16 cellular contexts compared by ENCODE assay signal in genomic region chr17:20967776-20968175, GRCh38.
"Had no signal": no experiment of that assay in that cellular context is flagged by ENCODE, and none has a peak within 500 bp of the region (broad histone marks: within the 10 kb centered on the region; RNA-seq: fewer than 3 reads in every experiment).

No MANE protein-coding gene starts in this region.

- H3K4me1 ChIP-seq: left lung, tibial artery, vagina had no signal

- FAIRE-seq: astrocyte had no signal

- H3K36me3 ChIP-seq: left lung, tibial artery, vagina had no signal

- ATAC-seq: activated CD4-positive, alpha-beta T cell treated with anti-CD3 and anti-CD28 coated beads for 36 hours; activated CD8-positive, alpha-beta T cell treated with anti-CD3 and anti-CD28 coated beads, Interleukin-2, amount 10 ng/mL, durations not matched to agents 7 days and 5 days; activated naive CD8-positive, alpha-beta T cell treated with anti-CD3 and anti-CD28 coated beads, Interleukin-2, amount 50 U/mL, for 24 hours; T-cell had no signal

- H3K27me3 ChIP-seq: left lung, tibial artery, vagina had no signal

- H3K4me3 ChIP-seq: left lung, tibial artery, vagina had no signal

- H3K27ac ChIP-seq: left lung, tibial artery, vagina, VCaP had no signal

- DNase-seq: activated CD4-positive, alpha-beta T cell treated with anti-CD3 and anti-CD28 coated beads for 36 hours; activated CD8-positive, alpha-beta T cell treated with anti-CD3 and anti-CD28 coated beads, Interleukin-2, amount 10 ng/mL, durations not matched to agents 7 days and 5 days; activated naive CD4-positive, alpha-beta T cell; activated naive CD8-positive, alpha-beta T cell treated with anti-CD3 and anti-CD28 coated beads, Interleukin-2, amount 50 U/mL, for 24 hours; caudate nucleus; cortex of kidney; effector memory CD4-positive, alpha-beta T cell; left lung; nephron progenitor cell; stimulated activated CD4-positive, alpha-beta T cell treated with anti-CD3 and anti-CD28 coated beads, Interleukin-4, amount 100 ng/mL, for 4 hours; T-cell; T1000; tibial artery had no signal

- H3K9me3 ChIP-seq: left lung, tibial artery, vagina had no signal
